Comparison of ENCODE assay signal across 26 cellular contexts in genomic region chr5:178314066-178314660, GRCh38.
"Had no signal": no experiment of that assay in that cellular context is flagged by ENCODE, and none has a peak within 500 bp of the region (broad histone marks: within the 10 kb centered on the region; RNA-seq: fewer than 3 reads in every experiment).

No MANE protein-coding gene starts in this region.

- H3K27me3 ChIP-seq: heart right ventricle, left lung, pancreas, tibial nerve had no signal

- H3K27ac Mint-ChIP-seq: activated CD4-positive, alpha-beta memory T cell treated with anti-CD3 and anti-CD28 coated beads, Interleukin-2, amount 10 ng/mL, durations not matched to agents 7 days and 5 days; activated CD4-positive, alpha-beta T cell treated with anti-CD3 and anti-CD28 coated beads, Interleukin-2, amount 10 ng/mL, durations not matched to agents 7 days and 5 days; activated naive CD4-positive, alpha-beta T cell treated with anti-CD3 and anti-CD28 coated beads, Interleukin-2, amount 50 U/mL, for 24 hours; activated naive CD8-positive, alpha-beta T cell treated with anti-CD3 and anti-CD28 coated beads, Interleukin-2, amount 50 U/mL, for 24 hours; activated T-helper 17 cell treated with anti-CD3 and anti-CD28 coated beads, Interleukin-2, amount 50 U/mL, for 72 hours; T-helper 17 cell had no signal

- H3K36me3 ChIP-seq: heart right ventricle, left lung, pancreas, tibial nerve had no signal

- H3K9me3 Mint-ChIP-seq: activated naive CD4-positive, alpha-beta T cell treated with anti-CD3 and anti-CD28 coated beads, Interleukin-2, amount 50 U/mL, for 24 hours had no signal

- H3K27ac ChIP-seq: left lung, pancreas, psoas muscle, tibial nerve had no signal

- H3K9me3 ChIP-seq: left lung, pancreas, psoas muscle, tibial nerve had no signal

- H3K4me3 Mint-ChIP-seq: activated CD4-positive, alpha-beta memory T cell treated with anti-CD3 and anti-CD28 coated beads, Interleukin-2, amount 10 ng/mL, durations not matched to agents 7 days and 5 days; activated CD4-positive, alpha-beta T cell treated with anti-CD3 and anti-CD28 coated beads, Interleukin-2, amount 10 ng/mL, durations not matched to agents 7 days and 5 days; activated naive CD4-positive, alpha-beta T cell treated with anti-CD3 and anti-CD28 coated beads, Interleukin-2, amount 50 U/mL, for 24 hours; activated naive CD8-positive, alpha-beta T cell treated with anti-CD3 and anti-CD28 coated beads, Interleukin-2, amount 50 U/mL, for 24 hours; activated T-cell treated with anti-CD3 and anti-CD28 coated beads, Interleukin-2, amount 50 U/mL, for 4 hours; activated T-helper 17 cell treated with anti-CD3 and anti-CD28 coated beads, Interleukin-2, amount 50 U/mL, for 72 hours; central memory CD8-positive, alpha-beta T cell; T-helper 17 cell had no signal

- H3K4me1 Mint-ChIP-seq: activated CD4-positive, alpha-beta memory T cell treated with anti-CD3 and anti-CD28 coated beads, Interleukin-2, amount 10 ng/mL, durations not matched to agents 7 days and 5 days; activated CD4-positive, alpha-beta T cell treated with anti-CD3 and anti-CD28 coated beads, Interleukin-2, amount 10 ng/mL, durations not matched to agents 7 days and 5 days; activated naive CD4-positive, alpha-beta T cell treated with anti-CD3 and anti-CD28 coated beads, Interleukin-2, amount 50 U/mL, for 24 hours; activated naive CD8-positive, alpha-beta T cell treated with anti-CD3 and anti-CD28 coated beads, Interleukin-2, amount 50 U/mL, for 24 hours; activated T-helper 17 cell treated with anti-CD3 and anti-CD28 coated beads, Interleukin-2, amount 50 U/mL, for 72 hours; central memory CD8-positive, alpha-beta T cell had no signal

- ATAC-seq: activated naive CD8-positive, alpha-beta T cell treated with anti-CD3 and anti-CD28 coated beads, Interleukin-2, amount 50 U/mL, for 24 hours; activated T-cell treated with anti-CD3 and anti-CD28 coated beads, Interleukin-2, amount 50 U/mL, for 4 hours; activated T-helper 17 cell treated with anti-CD3 and anti-CD28 coated beads, Interleukin-2, amount 50 U/mL, for 72 hours; esophagus mucosa; heart right ventricle; left lung; pancreas; psoas muscle; T-helper 17 cell had no signal

- DNase-seq: activated CD4-positive, alpha-beta memory T cell treated with anti-CD3 and anti-CD28 coated beads, Interleukin-2, amount 10 ng/mL, durations not matched to agents 7 days and 5 days; activated CD4-positive, alpha-beta T cell treated with anti-CD3 and anti-CD28 coated beads, Interleukin-2, amount 10 ng/mL, durations not matched to agents 7 days and 5 days; activated CD4-positive, CD25-positive, alpha-beta regulatory T cell treated with anti-CD3 and anti-CD28 coated beads, Interleukin-2, amount 50 U/mL, for 72 hours; activated CD8-positive, alpha-beta memory T cell treated with anti-CD3 and anti-CD28 coated beads, Interleukin-2, amount 50 U/mL, for 48 hours; activated gamma-delta T cell treated with Interleukin-2 at 50 U/mL for 16 hours; activated naive CD8-positive, alpha-beta T cell treated with anti-CD3 and anti-CD28 coated beads, Interleukin-2, amount 50 U/mL, for 24 hours; activated T-cell treated with anti-CD3 and anti-CD28 coated beads, Interleukin-2, amount 50 U/mL, for 4 hours; amygdala; foreskin fibroblast; kidney glomerular epithelial cell; nucleus accumbens; stimulated activated naive CD4-positive, alpha-beta T cell treated with Interleukin-2 at 50 U/mL for 16 hours; SW 1271; T-helper 17 cell; T1000 had no signal

- H3K27me3 Mint-ChIP-seq: activated CD4-positive, alpha-beta memory T cell treated with anti-CD3 and anti-CD28 coated beads, Interleukin-2, amount 10 ng/mL, durations not matched to agents 7 days and 5 days; activated CD4-positive, alpha-beta T cell treated with anti-CD3 and anti-CD28 coated beads, Interleukin-2, amount 10 ng/mL, durations not matched to agents 7 days and 5 days; activated naive CD4-positive, alpha-beta T cell treated with anti-CD3 and anti-CD28 coated beads, Interleukin-2, amount 50 U/mL, for 24 hours; activated naive CD8-positive, alpha-beta T cell treated with anti-CD3 and anti-CD28 coated beads, Interleukin-2, amount 50 U/mL, for 24 hours had no signal

- FAIRE-seq: colon, pancreas had no signal

- H3K4me3 ChIP-seq: heart right ventricle, left lung, lung, pancreas, psoas muscle, tibial nerve had no signal

- H3K4me1 ChIP-seq: left lung, pancreas, psoas muscle had no signal

- H3K36me3 Mint-ChIP-seq: activated naive CD4-positive, alpha-beta T cell treated with anti-CD3 and anti-CD28 coated beads, Interleukin-2, amount 50 U/mL, for 24 hours had no signal
